In the genomic region with DNA sequence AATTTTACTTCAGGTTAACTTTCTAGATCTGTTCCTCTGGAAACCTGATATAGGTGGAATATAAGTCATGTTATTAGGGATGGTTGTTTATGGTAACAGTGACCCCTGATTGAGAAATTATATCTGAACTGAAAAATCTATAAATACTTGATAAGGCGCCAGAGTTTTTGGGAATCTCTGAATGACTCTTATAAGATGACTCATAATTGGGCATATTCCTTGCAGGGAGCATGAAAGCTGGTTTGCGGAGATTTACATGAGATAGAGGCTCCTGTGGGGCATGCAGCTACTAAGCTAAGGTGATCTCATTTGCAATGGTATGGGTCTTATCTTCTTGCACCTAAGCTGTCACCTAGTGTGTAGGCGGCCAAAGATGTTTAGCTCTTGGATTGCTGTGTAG, we compare ENCODE assay signal across 24 cellular contexts. TPM values are rescaled to one million over a fixed set of nuclear protein-coding genes. Genes with fewer than 3 reads are reported as not detected.
"Had no signal": no experiment of that assay in that cellular context is flagged by ENCODE, and none has a peak within 500 bp of the region (broad histone marks: within the 10 kb centered on the region; RNA-seq: fewer than 3 reads in every experiment).

No MANE protein-coding gene starts in this region.

- H3K4me1 Mint-ChIP-seq: mesothelial cell of epicardium; natural killer cell; neural crest cell; stimulated activated memory B cell treated with anti-CD40 and anti-IgM and Interleukin-4, amounts not matched to agents 10 μg/mL and 1 μg/mL and 100 μg/mL, for 72 hours; stimulated activated naive CD8-positive, alpha-beta T cell treated with anti-CD3 and anti-CD28 coated beads, Interleukin-15, amount 100 ng/mL, for 72 hours had no signal

- H3K27ac Mint-ChIP-seq: mesothelial cell of epicardium; natural killer cell; stimulated activated memory B cell treated with anti-CD40 and anti-IgM and Interleukin-4, amounts not matched to agents 10 μg/mL and 1 μg/mL and 100 μg/mL, for 72 hours; stimulated activated naive CD8-positive, alpha-beta T cell treated with anti-CD3 and anti-CD28 coated beads, Interleukin-15, amount 100 ng/mL, for 72 hours had no signal

- ATAC-seq: heart left ventricle; natural killer cell; sciatic nerve; stimulated activated memory B cell treated with anti-CD40 and anti-IgM and Interleukin-4, amounts not matched to agents 10 μg/mL and 1 μg/mL and 100 μg/mL, for 72 hours; stimulated activated naive CD8-positive, alpha-beta T cell treated with anti-CD3 and anti-CD28 coated beads, Interleukin-15, amount 100 ng/mL, for 72 hours had no signal

- H3K4me1 ChIP-seq: esophagus squamous epithelium, spleen, testis, tibial nerve had no signal

- H3K4me3 Mint-ChIP-seq: mesothelial cell of epicardium; natural killer cell; neural crest cell; stimulated activated memory B cell treated with anti-CD40 and anti-IgM and Interleukin-4, amounts not matched to agents 10 μg/mL and 1 μg/mL and 100 μg/mL, for 72 hours; stimulated activated naive CD8-positive, alpha-beta T cell treated with anti-CD3 and anti-CD28 coated beads, Interleukin-15, amount 100 ng/mL, for 72 hours had no signal

- H3K27ac ChIP-seq: dorsolateral prefrontal cortex, epithelial cell of prostate, esophagus squamous epithelium, heart left ventricle, spleen, testis, tibial nerve had no signal

- H3K4me3 ChIP-seq: dorsolateral prefrontal cortex, esophagus squamous epithelium, heart left ventricle, spleen, testis, tibial nerve had no signal

- H3K9me3 ChIP-seq: esophagus squamous epithelium, heart left ventricle, spleen, testis, tibial nerve had no signal

- H3K36me3 ChIP-seq: esophagus squamous epithelium, spleen, tibial nerve had no signal

- H3K36me3 Mint-ChIP-seq: mesothelial cell of epicardium; natural killer cell; stimulated activated memory B cell treated with anti-CD40 and anti-IgM and Interleukin-4, amounts not matched to agents 10 μg/mL and 1 μg/mL and 100 μg/mL, for 72 hours had no signal

- DNase-seq: cortex of kidney; dorsolateral prefrontal cortex; effector CD8-positive, alpha-beta T cell; esophagus squamous epithelium; heart left ventricle; hippocampal formation; kidney glomerular epithelial cell; natural killer cell; posterior cingulate gyrus; spleen; stimulated activated CD4-positive, alpha-beta T cell treated with anti-CD3 and anti-CD28 coated beads, Interleukin-15, amount 100 ng/mL, for 24 hours; stimulated activated CD4-positive, alpha-beta T cell treated with anti-CD3 and anti-CD28 coated beads, Interleukin-1b, Interleukin-23, amount 100 ng/mL, for 48 hours; stimulated activated CD4-positive, alpha-beta T cell treated with anti-CD3 and anti-CD28 coated beads, Interleukin-4, amount 100 ng/mL, for 24 hours; stimulated activated naive CD8-positive, alpha-beta T cell treated with anti-CD3 and anti-CD28 coated beads, Interleukin-15, amount 100 ng/mL, for 72 hours; testis had no signal

- H3K27me3 ChIP-seq: dorsolateral prefrontal cortex, esophagus squamous epithelium, heart left ventricle, spleen, testis, tibial nerve had no signal

- H3K9me3 Mint-ChIP-seq: mesothelial cell of epicardium; natural killer cell; neural crest cell; stimulated activated memory B cell treated with anti-CD40 and anti-IgM and Interleukin-4, amounts not matched to agents 10 μg/mL and 1 μg/mL and 100 μg/mL, for 72 hours; stimulated activated naive CD8-positive, alpha-beta T cell treated with anti-CD3 and anti-CD28 coated beads, Interleukin-15, amount 100 ng/mL, for 72 hours had no signal

- FAIRE-seq: frontal cortex had no signal

RNA-seq across cellular contexts. Expression of gene SPX, which starts 12.2 kb away (rescaled TPM):
- total RNA-seq: esophagus squamous epithelium, lung microvascular endothelial cell, mesothelial cell of epicardium, ureter had no signal
